16 cellular contexts compared by ENCODE assay signal in genomic region chr17:65532491-65532890, GRCh38. TPM values are rescaled to one million over a fixed set of nuclear protein-coding genes. Genes with fewer than 3 reads are reported as not detected.
DNase-seq lines count a peak whose midpoint lies in the region; ATAC-seq and TF ChIP-seq lines count a peak whose summit lies in the region.
"Had no signal": no experiment of that assay in that cellular context is flagged by ENCODE, and none has a peak within 500 bp of the region (broad histone marks: within the 10 kb centered on the region; RNA-seq: fewer than 3 reads in every experiment).

No MANE protein-coding gene starts in this region.

- ATAC-seq in CD4-positive, alpha-beta T cell (ENCODE audit: poor library complexity) = no peak
- ATAC-seq in HG03439 (IDR thresholded peaks at IDR 0.05; ENCODE audit: unreplicated experiment) = no peak
- ATAC-seq in HG02763 (IDR thresholded peaks at IDR 0.05; ENCODE audit: unreplicated experiment) = no peak
- ATAC-seq in stimulated activated memory B cell treated with anti-CD40 and anti-IgM and Interleukin-4, amounts not matched to agents 10 μg/mL and 1 μg/mL and 100 μg/mL, for 72 hours = no peak
- ATAC-seq: natural killer cell; stimulated activated effector memory CD8-positive, alpha-beta T cell treated with anti-CD3 and anti-CD28 coated beads, Interleukin-12 subunit alpha, Interleukin-12 subunit beta, amount 100 ng/mL, for 72 hours had no signal

- H3K27me3 Mint-ChIP-seq in CD4-positive, alpha-beta T cell = no peaks in the 10 kb centered on the region
- H3K27me3 Mint-ChIP-seq in stimulated activated memory B cell treated with anti-CD40 and anti-IgM and Interleukin-4, amounts not matched to agents 10 μg/mL and 1 μg/mL and 100 μg/mL, for 72 hours = no peaks in the 10 kb centered on the region
- H3K27me3 Mint-ChIP-seq: activated B cell treated with CpG ODN at 0.5 μM for 24 hours had no signal

- intact Hi-C loops in CD4-positive, alpha-beta T cell (cut with DNase I, micrococcal nuclease) = no loop called here

- peaks cover 35% of the 10 kb centered on the region for H3K4me1 Mint-ChIP-seq in CD4-positive, alpha-beta T cell (ENCODE audit: low read depth)
- H3K4me1 Mint-ChIP-seq in stimulated activated memory B cell treated with anti-CD40 and anti-IgM and Interleukin-4, amounts not matched to agents 10 μg/mL and 1 μg/mL and 100 μg/mL, for 72 hours = no peaks in the 10 kb centered on the region
- H3K4me1 Mint-ChIP-seq: activated B cell treated with CpG ODN at 0.5 μM for 24 hours; natural killer cell; stimulated activated effector memory CD8-positive, alpha-beta T cell treated with anti-CD3 and anti-CD28 coated beads, Interleukin-12 subunit alpha, Interleukin-12 subunit beta, amount 100 ng/mL, for 72 hours had no signal

- no peak overlapping the region for H3K4me3 ChIP-seq in right atrium auricular region
- H3K4me3 ChIP-seq in trophoblast cell (ENCODE audit: low read depth, low read length) = no peak overlapping the region
- H3K4me3 ChIP-seq in MG63 = no peak overlapping the region
- H3K4me3 ChIP-seq: Peyer's patch had no signal

- CTCF ChIA-PET in CD4-positive, alpha-beta T cell (lab: Charles Lee) = interaction anchor here (0.7 kb wide), 1 partner anchor 503 kb away, joined by 3 read pairs; no protein-coding TSS in a partner anchor

- peaks cover 41% of the 10 kb centered on the region for H3K79me1 ChIP-seq in trophoblast cell (ENCODE audit: low read length)

- no peak overlapping the region for H3K23ac ChIP-seq in trophoblast cell (ENCODE audit: low read length)

- H3K27me3 ChIP-seq in CD4-positive, alpha-beta T cell (ENCODE audit: control insufficient read depth, insufficient read depth, low read length) = no peaks in the 10 kb centered on the region
- H3K27me3 ChIP-seq in right atrium auricular region = no peaks in the 10 kb centered on the region
- no peaks in the 10 kb centered on the region for H3K27me3 ChIP-seq in trophoblast cell (ENCODE audit: insufficient read depth, low read length)
- no peaks in the 10 kb centered on the region for H3K27me3 ChIP-seq in MG63
- H3K27me3 ChIP-seq: Peyer's patch had no signal

- H3K27ac ChIP-seq in CD4-positive, alpha-beta T cell (ENCODE audit: low read depth, low read length) = no peak overlapping the region
- H3K27ac ChIP-seq in right atrium auricular region = peak overlapping the region; percentile 46 to 88
- peak overlapping the region; percentile 96 for H3K27ac ChIP-seq in trophoblast cell (ENCODE audit: low read depth, low read length)
- H3K27ac ChIP-seq: KMS-11 had no signal

- no peak for DNase-seq in CD4-positive, alpha-beta T cell
- DNase-seq in NCI-H1105 treated with DMSO at 0.1 percent for 48 hours (lab: John Stamatoyannopoulos, UW) = peak; percentile 17
- DNase-seq in right atrium auricular region (ENCODE audit: low spot score) = no peak
- no peak for DNase-seq in trophoblast cell
- DNase-seq in MG63 = no peak
- DNase-seq: activated B cell treated with CpG ODN at 0.5 μM for 24 hours, kidney glomerular epithelial cell, natural killer cell, NCI-H1694 treated with DMSO at 0.1 percent for 48 hours had no signal

- H3K9ac ChIP-seq in trophoblast cell (ENCODE audit: low read length) = no peak overlapping the region
- H3K9ac ChIP-seq: KMS-11 had no signal

- peak overlapping the region; percentile 94 for H4K91ac ChIP-seq in trophoblast cell (ENCODE audit: low read depth, low read length)

- peak overlapping the region; percentile 93 for H2AK5ac ChIP-seq in trophoblast cell (ENCODE audit: low read length)

- no peaks in the 10 kb centered on the region for H3K9me3 ChIP-seq in CD4-positive, alpha-beta T cell (ENCODE audit: control insufficient read depth, low read length)
- no peaks in the 10 kb centered on the region for H3K9me3 ChIP-seq in right atrium auricular region
- H3K9me3 ChIP-seq in trophoblast cell (ENCODE audit: insufficient read depth, low read depth, low read length) = peaks cover 1% of the 10 kb centered on the region
- H3K9me3 ChIP-seq in MG63 = no peaks in the 10 kb centered on the region
- H3K9me3 ChIP-seq: Peyer's patch had no signal

- H3K36me3 ChIP-seq in right atrium auricular region (peaks cover 65% of the 10 kb centered on the region), trophoblast cell (ENCODE audit: control insufficient read depth in 1 of 2, insufficient read depth in 2 of 2, low read length in 2 of 2) (peaks cover 36 to 38% of the 10 kb centered on the region in 2 experiments), MG63 (peaks cover 20% of the 10 kb centered on the region)

- no CpG with 5 or more reads among the region's 5 CpGs for WGBS in trophoblast cell (ENCODE audit: extremely low coverage, insufficient coverage, insufficient read length)

- peak overlapping the region; percentile 90 for H2BK5ac ChIP-seq in trophoblast cell (ENCODE audit: low read depth, low read length, poor library complexity)

- H3K27ac Mint-ChIP-seq in CD4-positive, alpha-beta T cell = peak overlapping the region; percentile 66
- H3K27ac Mint-ChIP-seq in stimulated activated memory B cell treated with anti-CD40 and anti-IgM and Interleukin-4, amounts not matched to agents 10 μg/mL and 1 μg/mL and 100 μg/mL, for 72 hours = no peak overlapping the region
- H3K27ac Mint-ChIP-seq: activated B cell treated with CpG ODN at 0.5 μM for 24 hours; natural killer cell; stimulated activated effector memory CD8-positive, alpha-beta T cell treated with anti-CD3 and anti-CD28 coated beads, Interleukin-12 subunit alpha, Interleukin-12 subunit beta, amount 100 ng/mL, for 72 hours had no signal

- H3K14ac ChIP-seq in trophoblast cell (ENCODE audit: low read length) = peak overlapping the region; percentile 69

- no peak overlapping the region for H3K4me3 Mint-ChIP-seq in CD4-positive, alpha-beta T cell
- no peak overlapping the region for H3K4me3 Mint-ChIP-seq in stimulated activated memory B cell treated with anti-CD40 and anti-IgM and Interleukin-4, amounts not matched to agents 10 μg/mL and 1 μg/mL and 100 μg/mL, for 72 hours
- H3K4me3 Mint-ChIP-seq: activated B cell treated with CpG ODN at 0.5 μM for 24 hours; natural killer cell; stimulated activated effector memory CD8-positive, alpha-beta T cell treated with anti-CD3 and anti-CD28 coated beads, Interleukin-12 subunit alpha, Interleukin-12 subunit beta, amount 100 ng/mL, for 72 hours had no signal

- H4K8ac ChIP-seq in trophoblast cell (ENCODE audit: low read depth, low read length) = peak overlapping the region; percentile 74

- peak overlapping the region; percentile 85 for H2BK12ac ChIP-seq in trophoblast cell (ENCODE audit: low read length)

- peak overlapping the region; percentile 23 for H4K12ac ChIP-seq in trophoblast cell (ENCODE audit: low read depth, low read length)

- TF ChIP-seq CTCF in CD4-positive, alpha-beta T cell (IDR thresholded peaks at IDR 0.05) = no peak
- TF ChIP-seq CTCF in right atrium auricular region (IDR thresholded peaks at IDR 0.05) = no peak

- no peaks in the 10 kb centered on the region for H3K9me3 Mint-ChIP-seq in CD4-positive, alpha-beta T cell
- H3K9me3 Mint-ChIP-seq in stimulated activated memory B cell treated with anti-CD40 and anti-IgM and Interleukin-4, amounts not matched to agents 10 μg/mL and 1 μg/mL and 100 μg/mL, for 72 hours = no peaks in the 10 kb centered on the region
- H3K9me3 Mint-ChIP-seq: activated B cell treated with CpG ODN at 0.5 μM for 24 hours; activated naive CD4-positive, alpha-beta T cell treated with anti-CD3 and anti-CD28 coated beads, Interleukin-2, amount 50 U/mL, for 72 hours; natural killer cell; stimulated activated effector memory CD8-positive, alpha-beta T cell treated with anti-CD3 and anti-CD28 coated beads, Interleukin-12 subunit alpha, Interleukin-12 subunit beta, amount 100 ng/mL, for 72 hours had no signal

- H3K4ac ChIP-seq in trophoblast cell (ENCODE audit: low read depth, low read length) = no peak overlapping the region

- peak overlapping the region; percentile 76 for H3K18ac ChIP-seq in trophoblast cell (ENCODE audit: low read length)

- H2AFZ ChIP-seq in trophoblast cell (ENCODE audit: insufficient read depth, low read length, poor library complexity) = peak overlapping the region; percentile 21

- H3K36me3 Mint-ChIP-seq in CD4-positive, alpha-beta T cell (ENCODE audit: low read depth) = peaks cover 89% of the 10 kb centered on the region
- no peaks in the 10 kb centered on the region for H3K36me3 Mint-ChIP-seq in stimulated activated memory B cell treated with anti-CD40 and anti-IgM and Interleukin-4, amounts not matched to agents 10 μg/mL and 1 μg/mL and 100 μg/mL, for 72 hours
- H3K36me3 Mint-ChIP-seq: natural killer cell had no signal

- H3K4me2 ChIP-seq in trophoblast cell (ENCODE audit: low read length) = no peak overlapping the region
- H3K4me2 ChIP-seq: KMS-11 had no signal

- H2BK120ac ChIP-seq in trophoblast cell (ENCODE audit: insufficient read depth, low read length, poor library complexity) = peak overlapping the region; percentile 91

- H3K79me2 ChIP-seq in trophoblast cell (ENCODE audit: control insufficient read depth, insufficient read depth, low read length, poor library complexity) = peaks cover 7% of the 10 kb centered on the region

- H3K4me1 ChIP-seq in right atrium auricular region (peaks cover 0 to 34% of the 10 kb centered on the region in 2 donors), trophoblast cell (ENCODE audit: control insufficient read depth in 1 of 2, insufficient read depth in 2 of 2, low read length in 2 of 2) (peaks cover 34 to 37% of the 10 kb centered on the region in 2 experiments)

- POLR2A ChIA-PET in CD4-positive, alpha-beta T cell (lab: Charles Lee) = no interaction called here

RNA-seq across cellular contexts. Expression of gene AXIN2, which starts 29.0 kb away (rescaled TPM):
- 10 to 100 TPM; 47.9 to 49.8 TPM for total RNA-seq in CD4-positive, alpha-beta T cell
- 10 to 100 TPM in 1 of 2 donors, 1 to 10 TPM in 1; 8.7 to 29.8 TPM for total RNA-seq in right atrium auricular region
- polyA plus RNA-seq in trophoblast cell (2013) = 35.5 and 36.3 TPM in 2 replicates
- 2.6 and 9.0 TPM in 2 replicates for total RNA-seq in MG63 (2014; rRNA removed; shearing (Covaris generic); ENCODE audit: low replicate concordance)
